In the genomic region with DNA sequence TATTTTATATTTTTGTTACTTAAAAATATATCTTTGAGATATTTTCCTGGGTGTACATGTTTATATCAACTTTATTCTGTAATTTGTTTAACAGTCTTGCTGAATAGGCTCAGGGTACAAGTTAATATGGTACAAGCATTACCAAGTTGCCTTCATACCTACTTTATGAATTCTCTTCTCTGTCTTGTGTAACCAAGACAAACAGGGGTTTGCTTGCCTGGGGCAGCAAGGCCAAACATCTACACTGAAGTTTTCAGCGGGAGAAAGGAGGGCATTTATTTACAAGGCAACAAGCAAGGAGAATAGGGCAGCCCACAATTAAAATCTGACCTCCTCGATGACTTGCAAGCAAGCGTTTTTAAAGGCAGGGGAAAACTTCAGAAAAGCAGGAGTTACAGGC, we compare ENCODE assay signal across 1 cellular context.
A peak's percentile ranks its signal among the peaks of the same experiment; 100 is the strongest.
TF ChIP-seq lines count a peak whose summit lies in the region.

No MANE protein-coding gene starts in this region.

TF ChIP-seq in HepG2, 621 proteins besides CTCF, POLR2A, EP300 and RAD21:
- no peak for TF ChIP-seq ZNF607 (CRISPR knock-in tag; IDR thresholded peaks at IDR 0.05; ENCODE audit: borderline replicate concordance)
- no peak for TF ChIP-seq RNF2 (conservative IDR thresholded peaks at IDR 0.05; ENCODE audit: low read depth)
- TF ChIP-seq ZNF644 (CRISPR knock-in tag; IDR thresholded peaks at IDR 0.05; ENCODE audit: low read depth), result peak; percentile 60
- peak; percentile 66 for TF ChIP-seq CEBPG (CRISPR knock-in tag; IDR thresholded peaks at IDR 0.05)
- peak; percentile 17; the same call in 1 of the 2 replicates for TF ChIP-seq FOXJ3 (CRISPR knock-in tag; IDR thresholded peaks at IDR 0.05; ENCODE audit: borderline replicate concordance)
- TF ChIP-seq RFXAP (CRISPR knock-in tag; IDR thresholded peaks at IDR 0.05; ENCODE audit: borderline replicate concordance), result no peak
- peak; percentile 90 for TF ChIP-seq ZNF7 (CRISPR knock-in tag; IDR thresholded peaks at IDR 0.05)
- 0 out of 2 replicates have a peak, but pooled peaks have one; percentile 11 for TF ChIP-seq HNF4A (CRISPR knock-in tag; IDR thresholded peaks at IDR 0.05)
- TF ChIP-seq, protein P1, sequence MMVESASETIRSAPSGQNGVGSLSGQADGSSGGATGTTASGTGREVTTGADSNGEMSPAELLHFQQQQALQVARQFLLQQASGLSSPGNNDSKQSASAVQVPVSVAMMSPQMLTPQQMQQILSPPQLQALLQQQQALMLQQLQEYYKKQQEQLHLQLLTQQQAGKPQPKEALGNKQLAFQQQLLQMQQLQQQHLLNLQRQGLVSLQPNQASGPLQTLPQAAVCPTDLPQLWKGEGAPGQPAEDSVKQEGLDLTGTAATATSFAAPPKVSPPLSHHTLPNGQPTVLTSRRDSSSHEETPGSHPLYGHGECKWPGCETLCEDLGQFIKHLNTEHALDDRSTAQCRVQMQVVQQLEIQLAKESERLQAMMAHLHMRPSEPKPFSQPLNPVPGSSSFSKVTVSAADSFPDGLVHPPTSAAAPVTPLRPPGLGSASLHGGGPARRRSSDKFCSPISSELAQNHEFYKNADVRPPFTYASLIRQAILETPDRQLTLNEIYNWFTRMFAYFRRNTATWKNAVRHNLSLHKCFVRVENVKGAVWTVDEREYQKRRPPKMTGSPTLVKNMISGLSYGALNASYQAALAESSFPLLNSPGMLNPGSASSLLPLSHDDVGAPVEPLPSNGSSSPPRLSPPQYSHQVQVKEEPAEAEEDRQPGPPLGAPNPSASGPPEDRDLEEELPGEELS (CRISPR knock-in tag; IDR thresholded peaks at IDR 0.05), result peak; percentile 42
- TF ChIP-seq GATAD2A (CRISPR knock-in tag; IDR thresholded peaks at IDR 0.05), result peak; percentile 56; the same call in 1 of the 2 replicates
- no peak for TF ChIP-seq SOX13 (IDR thresholded peaks at IDR 0.05)
- peak in 1 of 2 experiments; percentile 52; a peak in 1 of 4 replicates for TF ChIP-seq SOX13 (CRISPR knock-in tag; conservative IDR thresholded peaks at IDR 0.05 in 1 of 2, IDR thresholded peaks at IDR 0.05 in 1 of 2)
- no peak for TF ChIP-seq FOXP1 (IDR thresholded peaks at IDR 0.05)
- peak; percentile 26; the same call in 1 of the 2 replicates for TF ChIP-seq FOXP1 (CRISPR knock-in tag; IDR thresholded peaks at IDR 0.05)
- TF ChIP-seq DPF2 (CRISPR knock-in tag; IDR thresholded peaks at IDR 0.05; ENCODE audit: borderline replicate concordance, low read depth), result no peak
- TF ChIP-seq FOXA1 (IDR thresholded peaks at IDR 0.05), result no peak
- TF ChIP-seq FOXA1 (CRISPR knock-in tag; IDR thresholded peaks at IDR 0.05), result peak; percentile 24; the same call in 1 of the 2 replicates
- no peak for TF ChIP-seq ZIK1 (CRISPR knock-in tag; IDR thresholded peaks at IDR 0.05; ENCODE audit: borderline replicate concordance, low read depth)
- no peak for TF ChIP-seq HNF4G (IDR thresholded peaks at IDR 0.05; ENCODE audit: borderline replicate concordance, low read depth, low read length)
- TF ChIP-seq HNF4G (CRISPR knock-in tag; IDR thresholded peaks at IDR 0.05; ENCODE audit: borderline replicate concordance, low read depth), result no peak
- TF ChIP-seq, protein P2, sequence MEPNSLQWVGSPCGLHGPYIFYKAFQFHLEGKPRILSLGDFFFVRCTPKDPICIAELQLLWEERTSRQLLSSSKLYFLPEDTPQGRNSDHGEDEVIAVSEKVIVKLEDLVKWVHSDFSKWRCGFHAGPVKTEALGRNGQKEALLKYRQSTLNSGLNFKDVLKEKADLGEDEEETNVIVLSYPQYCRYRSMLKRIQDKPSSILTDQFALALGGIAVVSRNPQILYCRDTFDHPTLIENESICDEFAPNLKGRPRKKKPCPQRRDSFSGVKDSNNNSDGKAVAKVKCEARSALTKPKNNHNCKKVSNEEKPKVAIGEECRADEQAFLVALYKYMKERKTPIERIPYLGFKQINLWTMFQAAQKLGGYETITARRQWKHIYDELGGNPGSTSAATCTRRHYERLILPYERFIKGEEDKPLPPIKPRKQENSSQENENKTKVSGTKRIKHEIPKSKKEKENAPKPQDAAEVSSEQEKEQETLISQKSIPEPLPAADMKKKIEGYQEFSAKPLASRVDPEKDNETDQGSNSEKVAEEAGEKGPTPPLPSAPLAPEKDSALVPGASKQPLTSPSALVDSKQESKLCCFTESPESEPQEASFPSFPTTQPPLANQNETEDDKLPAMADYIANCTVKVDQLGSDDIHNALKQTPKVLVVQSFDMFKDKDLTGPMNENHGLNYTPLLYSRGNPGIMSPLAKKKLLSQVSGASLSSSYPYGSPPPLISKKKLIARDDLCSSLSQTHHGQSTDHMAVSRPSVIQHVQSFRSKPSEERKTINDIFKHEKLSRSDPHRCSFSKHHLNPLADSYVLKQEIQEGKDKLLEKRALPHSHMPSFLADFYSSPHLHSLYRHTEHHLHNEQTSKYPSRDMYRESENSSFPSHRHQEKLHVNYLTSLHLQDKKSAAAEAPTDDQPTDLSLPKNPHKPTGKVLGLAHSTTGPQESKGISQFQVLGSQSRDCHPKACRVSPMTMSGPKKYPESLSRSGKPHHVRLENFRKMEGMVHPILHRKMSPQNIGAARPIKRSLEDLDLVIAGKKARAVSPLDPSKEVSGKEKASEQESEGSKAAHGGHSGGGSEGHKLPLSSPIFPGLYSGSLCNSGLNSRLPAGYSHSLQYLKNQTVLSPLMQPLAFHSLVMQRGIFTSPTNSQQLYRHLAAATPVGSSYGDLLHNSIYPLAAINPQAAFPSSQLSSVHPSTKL (CRISPR knock-in tag; IDR thresholded peaks at IDR 0.05), result peak; percentile 44; the same call in 1 of the 2 replicates
- no peak for TF ChIP-seq MAF1 (CRISPR knock-in tag; IDR thresholded peaks at IDR 0.05; ENCODE audit: borderline replicate concordance)
- no peak for TF ChIP-seq NCOA5 (CRISPR knock-in tag; IDR thresholded peaks at IDR 0.05)
- TF ChIP-seq, protein P3, sequence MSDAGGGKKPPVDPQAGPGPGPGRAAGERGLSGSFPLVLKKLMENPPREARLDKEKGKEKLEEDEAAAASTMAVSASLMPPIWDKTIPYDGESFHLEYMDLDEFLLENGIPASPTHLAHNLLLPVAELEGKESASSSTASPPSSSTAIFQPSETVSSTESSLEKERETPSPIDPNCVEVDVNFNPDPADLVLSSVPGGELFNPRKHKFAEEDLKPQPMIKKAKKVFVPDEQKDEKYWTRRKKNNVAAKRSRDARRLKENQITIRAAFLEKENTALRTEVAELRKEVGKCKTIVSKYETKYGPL (CRISPR knock-in tag; IDR thresholded peaks at IDR 0.05), result peak; percentile 88; the same call in 1 of the 2 replicates
- peak; percentile 48; the same call in 1 of the 2 replicates for TF ChIP-seq FOXA3 (CRISPR knock-in tag; IDR thresholded peaks at IDR 0.05)
- no peak for TF ChIP-seq ZNF564 (CRISPR knock-in tag; IDR thresholded peaks at IDR 0.05)
- TF ChIP-seq CEBPB (IDR thresholded peaks at IDR 0.05; ENCODE audit: borderline replicate concordance, low read depth, low read length), result peak; percentile 41; the same call in 1 of the 2 replicates
- TF ChIP-seq THYN1 (CRISPR knock-in tag; IDR thresholded peaks at IDR 0.05; ENCODE audit: borderline replicate concordance, low read depth), result no peak
- TF ChIP-seq, protein P4, sequence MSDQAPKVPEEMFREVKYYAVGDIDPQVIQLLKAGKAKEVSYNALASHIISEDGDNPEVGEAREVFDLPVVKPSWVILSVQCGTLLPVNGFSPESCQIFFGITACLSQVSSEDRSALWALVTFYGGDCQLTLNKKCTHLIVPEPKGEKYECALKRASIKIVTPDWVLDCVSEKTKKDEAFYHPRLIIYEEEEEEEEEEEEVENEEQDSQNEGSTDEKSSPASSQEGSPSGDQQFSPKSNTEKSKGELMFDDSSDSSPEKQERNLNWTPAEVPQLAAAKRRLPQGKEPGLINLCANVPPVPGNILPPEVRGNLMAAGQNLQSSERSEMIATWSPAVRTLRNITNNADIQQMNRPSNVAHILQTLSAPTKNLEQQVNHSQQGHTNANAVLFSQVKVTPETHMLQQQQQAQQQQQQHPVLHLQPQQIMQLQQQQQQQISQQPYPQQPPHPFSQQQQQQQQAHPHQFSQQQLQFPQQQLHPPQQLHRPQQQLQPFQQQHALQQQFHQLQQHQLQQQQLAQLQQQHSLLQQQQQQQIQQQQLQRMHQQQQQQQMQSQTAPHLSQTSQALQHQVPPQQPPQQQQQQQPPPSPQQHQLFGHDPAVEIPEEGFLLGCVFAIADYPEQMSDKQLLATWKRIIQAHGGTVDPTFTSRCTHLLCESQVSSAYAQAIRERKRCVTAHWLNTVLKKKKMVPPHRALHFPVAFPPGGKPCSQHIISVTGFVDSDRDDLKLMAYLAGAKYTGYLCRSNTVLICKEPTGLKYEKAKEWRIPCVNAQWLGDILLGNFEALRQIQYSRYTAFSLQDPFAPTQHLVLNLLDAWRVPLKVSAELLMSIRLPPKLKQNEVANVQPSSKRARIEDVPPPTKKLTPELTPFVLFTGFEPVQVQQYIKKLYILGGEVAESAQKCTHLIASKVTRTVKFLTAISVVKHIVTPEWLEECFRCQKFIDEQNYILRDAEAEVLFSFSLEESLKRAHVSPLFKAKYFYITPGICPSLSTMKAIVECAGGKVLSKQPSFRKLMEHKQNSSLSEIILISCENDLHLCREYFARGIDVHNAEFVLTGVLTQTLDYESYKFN (CRISPR knock-in tag; conservative IDR thresholded peaks at IDR 0.05), result 0 out of 2 replicates have a peak, but pooled peaks have one; percentile 17
- TF ChIP-seq NFE2L1 (CRISPR knock-in tag; IDR thresholded peaks at IDR 0.05; ENCODE audit: borderline replicate concordance), result no peak
- 0 out of 2 replicates have a peak, but pooled peaks have one; percentile 27 for TF ChIP-seq ISL2 (CRISPR knock-in tag; IDR thresholded peaks at IDR 0.05)
- TF ChIP-seq, protein P5, sequence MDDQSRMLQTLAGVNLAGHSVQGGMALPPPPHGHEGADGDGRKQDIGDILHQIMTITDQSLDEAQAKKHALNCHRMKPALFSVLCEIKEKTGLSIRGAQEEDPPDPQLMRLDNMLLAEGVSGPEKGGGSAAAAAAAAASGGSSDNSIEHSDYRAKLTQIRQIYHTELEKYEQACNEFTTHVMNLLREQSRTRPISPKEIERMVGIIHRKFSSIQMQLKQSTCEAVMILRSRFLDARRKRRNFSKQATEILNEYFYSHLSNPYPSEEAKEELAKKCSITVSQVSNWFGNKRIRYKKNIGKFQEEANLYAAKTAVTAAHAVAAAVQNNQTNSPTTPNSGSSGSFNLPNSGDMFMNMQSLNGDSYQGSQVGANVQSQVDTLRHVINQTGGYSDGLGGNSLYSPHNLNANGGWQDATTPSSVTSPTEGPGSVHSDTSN (CRISPR knock-in tag; IDR thresholded peaks at IDR 0.05; ENCODE audit: borderline replicate concordance), result no peak
- TF ChIP-seq ZNF839 (CRISPR knock-in tag; IDR thresholded peaks at IDR 0.05; ENCODE audit: borderline replicate concordance), result no peak
- no peak for TF ChIP-seq SOX6 (IDR thresholded peaks at IDR 0.05)
- TF ChIP-seq SOX6 (CRISPR knock-in tag; IDR thresholded peaks at IDR 0.05), result peak; percentile 35; the same call in 1 of the 2 replicates
